In the genomic region with DNA sequence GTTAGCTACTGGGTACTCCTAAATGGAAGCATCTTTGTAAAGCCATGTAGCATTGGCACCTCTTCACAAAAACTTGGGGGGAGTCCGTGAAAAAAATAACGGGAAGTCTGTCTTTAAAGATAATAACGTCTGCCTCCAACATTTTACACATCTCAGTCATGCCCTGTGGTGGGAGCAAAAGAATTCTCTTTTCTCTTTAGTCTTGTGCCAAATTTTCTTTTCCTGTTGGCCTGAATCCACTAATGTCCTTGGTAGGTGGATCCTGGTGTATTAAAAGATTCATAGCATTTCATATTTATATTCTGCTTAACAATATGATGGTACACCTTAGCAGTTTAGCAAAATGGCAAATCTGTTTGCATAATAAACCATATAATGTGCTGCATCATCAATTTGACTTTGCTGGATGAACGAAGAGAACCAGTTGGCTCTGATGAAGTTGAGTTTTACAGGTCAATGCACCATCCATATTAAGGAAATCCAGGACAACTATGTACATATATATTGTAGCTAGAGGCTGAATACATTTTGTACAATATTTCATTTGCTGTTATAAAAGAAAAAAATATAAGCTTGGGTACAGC, we compare ENCODE assay signal across 28 cellular contexts.
DNase-seq lines count a peak whose midpoint lies in the region; ATAC-seq, FAIRE-seq and TF ChIP-seq lines count a peak whose summit lies in the region.
"Had no signal": no experiment of that assay in that cellular context is flagged by ENCODE, and none has a peak within 500 bp of the region (broad histone marks: within the 10 kb centered on the region; RNA-seq: fewer than 3 reads in every experiment).

No MANE protein-coding gene starts in this region.

- H3K56ac ChIP-seq in IMR-90 (ENCODE audit: extremely low read depth, insufficient read depth, low read length) = no peak overlapping the region

- DNase-seq in IMR-90 = no peak
- DNase-seq in astrocyte (ENCODE audit: low read depth) = peak; percentile 25
- peak; percentile 57 for DNase-seq in dermis blood vessel endothelial cell
- peak; percentile 7 for DNase-seq in myocyte (ENCODE audit: low read depth)
- DNase-seq in COLO829 (ENCODE audit: low spot score) = no peak
- DNase-seq: CD8-positive, alpha-beta T cell; DMS 273 treated with DMSO at 0.1 percent for 48 hours; DMS79; EL; GDM1; HCEC 1CT; Kasumi-1; NCI-H1105 treated with DMSO at 0.1 percent for 48 hours; NCI-H146; NCI-H1930; NCI-H526 treated with DMSO at 0.1 percent for 48 hours; SHP77; SW 1271 had no signal

- H3K79me2 ChIP-seq in astrocyte (ENCODE audit: insufficient read depth, low read length) = no peaks in the 10 kb centered on the region

- peak; percentile 97 for FAIRE-seq in astrocyte (lab: Jason Lieb, UNC)
- FAIRE-seq: GM12878, H1, K562 had no signal

- H2AFZ ChIP-seq in IMR-90 (replicated peaks; ENCODE audit: low read length, poor library complexity) (no peak overlapping the region), astrocyte (ENCODE audit: low read depth, low read length) (no peak overlapping the region)

- POLR2A ChIA-PET in IMR-90 (lab: Charles Lee; ENCODE audit: unreplicated experiment) = no interaction called here

- H3K4me1 Mint-ChIP-seq in astrocyte (ENCODE audit: low read depth, unreplicated experiment) = no peaks in the 10 kb centered on the region
- H3K4me1 Mint-ChIP-seq: B cell had no signal

- TF ChIP-seq CTCF in IMR-90 (conservative IDR thresholded peaks at IDR 0.05; ENCODE audit: low read depth, low read length) (no peak), astrocyte (IDR thresholded peaks at IDR 0.05; ENCODE audit: insufficient read depth, low read depth, low read length) (no peak)

- H3K4me3 Mint-ChIP-seq in astrocyte (ENCODE audit: unreplicated experiment) = no peak overlapping the region
- H3K4me3 Mint-ChIP-seq: B cell; CD8-positive, alpha-beta T cell had no signal

- H3K4ac ChIP-seq in IMR-90 (ENCODE audit: low read depth, low read length) = no peak overlapping the region

- H3K4me1 ChIP-seq in IMR-90 (ENCODE audit: control insufficient read depth, insufficient read depth, low read length) = no peaks in the 10 kb centered on the region
- H3K4me1 ChIP-seq in astrocyte (ENCODE audit: insufficient read depth, low read length) = no peaks in the 10 kb centered on the region

- no peak overlapping the region for H4K5ac ChIP-seq in IMR-90 (ENCODE audit: low read depth, low read length)

- CTCF ChIA-PET in IMR-90 (lab: Yijun Ruan, JAX) = no interaction called here

- no peaks in the 10 kb centered on the region for H3K9me3 Mint-ChIP-seq in astrocyte (ENCODE audit: unreplicated experiment)
- H3K9me3 Mint-ChIP-seq: CD8-positive, alpha-beta T cell had no signal

- H2AK9ac ChIP-seq in IMR-90 (replicated peaks; ENCODE audit: low read depth, low read length, poor library complexity) = no peak overlapping the region

- no peak for ATAC-seq in IMR-90 (ENCODE audit: low read depth)
- ATAC-seq in GM18861 (IDR thresholded peaks at IDR 0.05; ENCODE audit: unreplicated experiment) = no peak
- ATAC-seq in HG02763 (IDR thresholded peaks at IDR 0.05; ENCODE audit: unreplicated experiment) = no peak
- ATAC-seq: CD8-positive, alpha-beta T cell; GM12878; K562; Panc1 had no signal

- no peaks in the 10 kb centered on the region for H3K27me3 Mint-ChIP-seq in astrocyte (ENCODE audit: low read depth, unreplicated experiment)
- H3K27me3 Mint-ChIP-seq: B cell had no signal

- H3K36me3 Mint-ChIP-seq in astrocyte (ENCODE audit: low read depth, unreplicated experiment) = no peaks in the 10 kb centered on the region
- H3K36me3 Mint-ChIP-seq: CD8-positive, alpha-beta T cell had no signal

- WGBS in IMR-90 (ENCODE audit: extremely low coverage in 2 of 2, insufficient read length in 1 of 2), 2 experiments = no CpG with 5 or more reads among the region's 4 CpGs

- H2BK20ac ChIP-seq in IMR-90 (ENCODE audit: low read depth, low read length) = no peak overlapping the region

- no peaks in the 10 kb centered on the region for H3K36me3 ChIP-seq in IMR-90 (ENCODE audit: control insufficient read depth, insufficient read depth, low read length)
- no peaks in the 10 kb centered on the region for H3K36me3 ChIP-seq in astrocyte (ENCODE audit: insufficient read depth, low read length)

- H4K20me1 ChIP-seq in IMR-90 (ENCODE audit: insufficient read depth, low read length) = no peaks in the 10 kb centered on the region
- no peaks in the 10 kb centered on the region for H4K20me1 ChIP-seq in astrocyte (ENCODE audit: insufficient read depth, low read length)

- no peak for TF ChIP-seq POLR2A in IMR-90 (IDR thresholded peaks at IDR 0.05; ENCODE audit: low read depth, low read length)

- H3K79me1 ChIP-seq in IMR-90 (ENCODE audit: low read depth in 1 of 2, low read length in 2 of 2) = no peaks in the 10 kb centered on the region

- H3K18ac ChIP-seq in IMR-90 (ENCODE audit: low read depth, low read length) = no peak overlapping the region

- in situ Hi-C loops in IMR-90 (cut with MboI; ENCODE audit: low sequenced_read_pairs) = no loop called here

- H3K9ac ChIP-seq in IMR-90 (ENCODE audit: low read depth, low read length) (no peak overlapping the region), astrocyte (ENCODE audit: low read length) (no peak overlapping the region)

- intact Hi-C loops in IMR-90 (cut with micrococcal nuclease) = no loop called here

- H4K91ac ChIP-seq in IMR-90 (ENCODE audit: insufficient read depth, low read depth, low read length) = no peak overlapping the region

- no peak for TF ChIP-seq RAD21 in IMR-90 (IDR thresholded peaks at IDR 0.05; ENCODE audit: low read length)

- no peak overlapping the region for H2AK5ac ChIP-seq in IMR-90 (ENCODE audit: low read depth, low read length)

- H4K8ac ChIP-seq in IMR-90 (ENCODE audit: low read depth in 2 of 2, low read length in 2 of 2) = no peak overlapping the region

- no peak overlapping the region for H2BK15ac ChIP-seq in IMR-90 (ENCODE audit: low read depth, low read length)

- H3K27me3 ChIP-seq in IMR-90 (ENCODE audit: control insufficient read depth, insufficient read depth, low read length) = no peaks in the 10 kb centered on the region
- no peaks in the 10 kb centered on the region for H3K27me3 ChIP-seq in astrocyte (ENCODE audit: insufficient read depth, low read length)

- no TSS peak for BruUV-seq in IMR-90 (replicated peaks; lab: Mats Ljungman, UMichigan)

- no peak overlapping the region for H3K27ac ChIP-seq in IMR-90 (ENCODE audit: insufficient read depth, low read length)
- H3K27ac ChIP-seq in astrocyte (ENCODE audit: low read depth, low read length) = no peak overlapping the region
- H3K27ac ChIP-seq: C4-2B, HL-60, RWPE1 had no signal

- no peak overlapping the region for H2BK120ac ChIP-seq in IMR-90 (ENCODE audit: low read depth, low read length)

- H3K14ac ChIP-seq in IMR-90 (replicated peaks; ENCODE audit: low read depth, low read length) = no peak overlapping the region

- H3K9me3 ChIP-seq in IMR-90 (ENCODE audit: control insufficient read depth, insufficient read depth, low read length) (no peaks in the 10 kb centered on the region), astrocyte (ENCODE audit: insufficient read depth, low read depth, low read length) (no peaks in the 10 kb centered on the region)

- no peak overlapping the region for H3K27ac Mint-ChIP-seq in astrocyte (ENCODE audit: unreplicated experiment)
- H3K27ac Mint-ChIP-seq: B cell; CD8-positive, alpha-beta T cell had no signal

- dilution Hi-C loops in IMR-90 (cut with HindIII; ENCODE audit: low sequenced_read_pairs, unreplicated experiment) = no loop called here

- H3K4me3 ChIP-seq in IMR-90 (ENCODE audit: insufficient read depth, low read depth, low read length) (no peak overlapping the region), astrocyte (ENCODE audit: insufficient read depth, low read depth, low read length) (no peak overlapping the region)
- H3K4me3 ChIP-seq: GM12878, K562 had no signal

- no peak overlapping the region for H2BK5ac ChIP-seq in IMR-90 (ENCODE audit: low read depth, low read length, poor library complexity, severe bottlenecking)

- H3K4me2 ChIP-seq in IMR-90 (ENCODE audit: low read depth, low read length) (no peak overlapping the region), astrocyte (ENCODE audit: low read length) (no peak overlapping the region)

- H3K23ac ChIP-seq in IMR-90 (ENCODE audit: low read depth, low read length) = no peak overlapping the region

- H3K9me1 ChIP-seq in IMR-90 (ENCODE audit: insufficient read depth, low read length) = no peaks in the 10 kb centered on the region

TF ChIP-seq in IMR-90, 13 proteins besides CTCF, POLR2A, EP300 and RAD21:
- TF ChIP-seq MXI1 (IDR thresholded peaks at IDR 0.05; ENCODE audit: borderline replicate concordance, low read depth, low read length) (no peak), MAFK (IDR thresholded peaks at IDR 0.05; ENCODE audit: low read depth, low read length) (peak; percentile 80)
- TF ChIP-seq, protein P1, sequence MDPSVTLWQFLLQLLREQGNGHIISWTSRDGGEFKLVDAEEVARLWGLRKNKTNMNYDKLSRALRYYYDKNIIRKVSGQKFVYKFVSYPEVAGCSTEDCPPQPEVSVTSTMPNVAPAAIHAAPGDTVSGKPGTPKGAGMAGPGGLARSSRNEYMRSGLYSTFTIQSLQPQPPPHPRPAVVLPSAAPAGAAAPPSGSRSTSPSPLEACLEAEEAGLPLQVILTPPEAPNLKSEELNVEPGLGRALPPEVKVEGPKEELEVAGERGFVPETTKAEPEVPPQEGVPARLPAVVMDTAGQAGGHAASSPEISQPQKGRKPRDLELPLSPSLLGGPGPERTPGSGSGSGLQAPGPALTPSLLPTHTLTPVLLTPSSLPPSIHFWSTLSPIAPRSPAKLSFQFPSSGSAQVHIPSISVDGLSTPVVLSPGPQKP (IDR thresholded peaks at IDR 0.05; ENCODE audit: borderline replicate concordance, low read depth, low read length) = no peak

Comparison
In these comparisons a context has a peak if more than half of its experiments do, and no peak if none do; other contexts are left out.
1. DNase-seq: peak in astrocyte (single experiment), dermis blood vessel endothelial cell (single experiment) and myocyte (single experiment); none in IMR-90 (single experiment) and COLO829 (single experiment).